15 cellular contexts compared by ENCODE assay signal in genomic region chr9:77142366-77142765, GRCh38. TPM values are rescaled to one million over a fixed set of nuclear protein-coding genes. Genes with fewer than 3 reads are reported as not detected.
DNase-seq lines count a peak whose midpoint lies in the region; ATAC-seq and TF ChIP-seq lines count a peak whose summit lies in the region.
"Had no signal": no experiment of that assay in that cellular context is flagged by ENCODE, and none has a peak within 500 bp of the region (broad histone marks: within the 10 kb centered on the region; RNA-seq: fewer than 3 reads in every experiment).

No MANE protein-coding gene starts in this region.

- no peaks in the 10 kb centered on the region for H4K20me1 ChIP-seq in PC-3 (ENCODE audit: low read length)

- no peaks in the 10 kb centered on the region for H3K36me3 Mint-ChIP-seq in type B pancreatic cell
- H3K36me3 Mint-ChIP-seq: CD4-positive, CD25-positive, alpha-beta regulatory T cell; CD8-positive, alpha-beta T cell had no signal

- ATAC-seq in PC-3: no peak
- ATAC-seq in HG02571 (IDR thresholded peaks at IDR 0.05; ENCODE audit: unreplicated experiment): no peak
- ATAC-seq: CD8-positive, alpha-beta T cell had no signal

- H3K9me3 ChIP-seq in PC-3 (ENCODE audit: low read length): no peaks in the 10 kb centered on the region
- H3K9me3 ChIP-seq: Caco-2, HAP-1 had no signal

- TF ChIP-seq CTCF in LNCaP clone FGC (IDR thresholded peaks at IDR 0.05; ENCODE audit: control insufficient read depth, extremely low read depth, insufficient read depth) (no peak), PC-3 (conservative IDR thresholded peaks at IDR 0.05; ENCODE audit: low read depth, low read length) (no peak), type B pancreatic cell (conservative IDR thresholded peaks at IDR 0.05) (no peak)

- POLR2A ChIA-PET in PC-3 (lab: Charles Lee; ENCODE audit: unreplicated experiment): no interaction called here

- H2AFZ ChIP-seq in PC-3 (ENCODE audit: low read length): no peak overlapping the region

- H3K4me1 ChIP-seq in PC-3 (ENCODE audit: insufficient read depth, low read length): no peaks in the 10 kb centered on the region
- H3K4me1 ChIP-seq: Caco-2, HAP-1 had no signal

- CTCF ChIA-PET in PC-3 (lab: Charles Lee): no interaction called here

- no peaks in the 10 kb centered on the region for H3K4me1 Mint-ChIP-seq in type B pancreatic cell (ENCODE audit: unreplicated experiment)
- H3K4me1 Mint-ChIP-seq: CD4-positive, CD25-positive, alpha-beta regulatory T cell had no signal

- no peak overlapping the region for H3K4me3 Mint-ChIP-seq in type B pancreatic cell
- H3K4me3 Mint-ChIP-seq: CD4-positive, CD25-positive, alpha-beta regulatory T cell; CD8-positive, alpha-beta T cell had no signal

- H3K36me3 ChIP-seq in PC-3 (ENCODE audit: low read depth, low read length): no peaks in the 10 kb centered on the region
- H3K36me3 ChIP-seq: HAP-1 had no signal

- no peak overlapping the region for H3K4me3 ChIP-seq in LNCaP clone FGC (ENCODE audit: low read depth, low read length)
- H3K4me3 ChIP-seq in PC-3 (ENCODE audit: low read length): no peak overlapping the region
- H3K4me3 ChIP-seq: HAP-1 had no signal

- intact Hi-C loops in PC-3 (cut with micrococcal nuclease): no loop called here

- H3K27ac ChIP-seq in PC-3 (ENCODE audit: low read length): no peak overlapping the region

- H3K27me3 ChIP-seq in PC-3 (ENCODE audit: low read length): 0 out of 2 replicates have a peak, but pooled peaks cover 5% of the 10 kb centered on the region

- H3K27me3 Mint-ChIP-seq in type B pancreatic cell: peaks cover 11% of the 10 kb centered on the region

- peak; percentile 7 for DNase-seq in NCI-H748 (lab: John Stamatoyannopoulos, UW; ENCODE audit: unreplicated experiment)
- DNase-seq in NCI-H748 treated with DMSO at 0.1 percent for 48 hours (lab: John Stamatoyannopoulos, UW): no peak
- peak; percentile 93 for DNase-seq in LNCaP clone FGC (ENCODE audit: low read depth)
- peak; percentile 4 for DNase-seq in PC-3
- no peak for DNase-seq in type B pancreatic cell (ENCODE audit: extremely low spot score, unreplicated experiment)
- no peak for DNase-seq in NCI-H2081 (lab: John Stamatoyannopoulos, UW)
- DNase-seq: C1 segment of cervical spinal cord; Caco-2; CD4-positive, CD25-positive, alpha-beta regulatory T cell; CD8-positive, alpha-beta T cell; DMS153; DND-41; GOT3 had no signal

- H3K9me2 ChIP-seq in PC-3 (replicated peaks; ENCODE audit: low read length): no peaks in the 10 kb centered on the region

- H3K9me3 Mint-ChIP-seq in type B pancreatic cell: no peaks in the 10 kb centered on the region
- H3K9me3 Mint-ChIP-seq: CD8-positive, alpha-beta T cell had no signal

- no peaks in the 10 kb centered on the region for H3F3A ChIP-seq in PC-3 (ENCODE audit: low read length, unreplicated experiment)

- no peak overlapping the region for H3K9ac ChIP-seq in PC-3 (ENCODE audit: low read length)

- BruUV-seq in PC-3 (replicated peaks; lab: Mats Ljungman, UMichigan): no TSS peak

- no peaks in the 10 kb centered on the region for H3K79me2 ChIP-seq in PC-3 (ENCODE audit: low read length)

- H3K4me2 ChIP-seq in PC-3 (ENCODE audit: low read length): no peak overlapping the region

- H3K27ac Mint-ChIP-seq in type B pancreatic cell: no peak overlapping the region
- H3K27ac Mint-ChIP-seq: CD4-positive, CD25-positive, alpha-beta regulatory T cell; CD8-positive, alpha-beta T cell had no signal

RNA-seq across cellular contexts. Expression of gene VPS13A, which starts 35.0 kb away (rescaled TPM):
- total RNA-seq in PC-3 (2014; rRNA removed) (12.0 and 17.5 TPM in 2 replicates), type B pancreatic cell (ENCODE audit: low replicate concordance) (30.5 and 41.3 TPM in 2 replicates)

Comparison
In these comparisons a context has a peak if more than half of its experiments do, and no peak if none do; other contexts are left out.
1. DNase-seq: peak in NCI-H748 (single experiment), LNCaP clone FGC (single experiment) and PC-3 (single experiment); none in NCI-H748 treated with DMSO at 0.1 percent for 48 hours (single experiment), type B pancreatic cell (single experiment) and NCI-H2081 (0 of 2).